18 cellular contexts compared by ENCODE assay signal in genomic region chr10:132237396-132237795, GRCh38. TPM values are rescaled to one million over a fixed set of nuclear protein-coding genes. Genes with fewer than 3 reads are reported as not detected.
DNase-seq lines count a peak whose midpoint lies in the region; ATAC-seq and TF ChIP-seq lines count a peak whose summit lies in the region.
"Had no signal": no experiment of that assay in that cellular context is flagged by ENCODE, and none has a peak within 500 bp of the region (broad histone marks: within the 10 kb centered on the region; RNA-seq: fewer than 3 reads in every experiment).

No MANE protein-coding gene starts in this region.

- H3K4me1 ChIP-seq in right cardiac atrium (ENCODE audit: control insufficient read depth, insufficient read depth, low read length) (no peaks in the 10 kb centered on the region), right atrium auricular region (no peaks in the 10 kb centered on the region), neural progenitor cell (peaks cover 16% of the 10 kb centered on the region), spleen (peaks cover 0 to 11% (median 7%) of the 10 kb centered on the region in 6 donors), mesenchymal stem cell (ENCODE audit: control insufficient read depth, insufficient read depth, low read depth, low read length) (peaks cover 3% of the 10 kb centered on the region)
- H3K4me1 ChIP-seq: Caco-2 had no signal

- no peak overlapping the region for H3K27ac ChIP-seq in right cardiac atrium (ENCODE audit: low read length)
- no peak overlapping the region for H3K27ac ChIP-seq in right atrium auricular region
- H3K27ac ChIP-seq in neural progenitor cell = no peak overlapping the region
- no peak overlapping the region for H3K27ac ChIP-seq in spleen
- H3K27ac ChIP-seq in mesenchymal stem cell (ENCODE audit: low read length, poor library complexity, severe bottlenecking) = no peak overlapping the region
- H3K27ac ChIP-seq: 22Rv1, GM23248 had no signal

- WGBS in right cardiac atrium = 90% methylated on average over 15 of the region's 15 CpGs
- WGBS in spleen, 5 donors = 89 to 94% (median 90%) methylated on average over 14 to 15 of the region's 15 CpGs
- 93% methylated on average over 15 of the region's 15 CpGs for WGBS in mesenchymal stem cell

- peaks cover 27% of the 10 kb centered on the region for H3K4me1 Mint-ChIP-seq in glutamatergic neuron (ENCODE audit: low read depth, unreplicated experiment)
- peaks cover 29% of the 10 kb centered on the region for H3K4me1 Mint-ChIP-seq in neural progenitor cell

- no peaks in the 10 kb centered on the region for H3K36me3 ChIP-seq in right atrium auricular region
- no peaks in the 10 kb centered on the region for H3K36me3 ChIP-seq in neural progenitor cell
- H3K36me3 ChIP-seq in spleen = no peaks in the 10 kb centered on the region
- peaks cover 3 to 8% of the 10 kb centered on the region in 2 experiments for H3K36me3 ChIP-seq in mesenchymal stem cell (ENCODE audit: control insufficient read depth in 1 of 2, insufficient read depth in 2 of 2, low read depth in 1 of 2, low read length in 2 of 2)

- H3K27me3 Mint-ChIP-seq in glutamatergic neuron (ENCODE audit: unreplicated experiment) (peaks cover 16% of the 10 kb centered on the region), neural progenitor cell (ENCODE audit: insufficient read depth, low read depth) (peaks cover 2% of the 10 kb centered on the region)
- H3K27me3 Mint-ChIP-seq: B cell had no signal

- H3K27me3 ChIP-seq in right cardiac atrium (ENCODE audit: control insufficient read depth, insufficient read depth) (no peaks in the 10 kb centered on the region), right atrium auricular region (no peaks in the 10 kb centered on the region), neural progenitor cell (no peaks in the 10 kb centered on the region), spleen (replicated peaks in 1 of 7) (no peaks in the 10 kb centered on the region), mesenchymal stem cell (ENCODE audit: control insufficient read depth in 1 of 2, insufficient read depth in 1 of 2, low read length in 2 of 2) (peaks cover 0 to 7% of the 10 kb centered on the region in 2 experiments)

- H3K4me3 Mint-ChIP-seq in glutamatergic neuron (ENCODE audit: unreplicated experiment) (peak overlapping the region; percentile 52), neural progenitor cell (no peak overlapping the region)
- H3K4me3 Mint-ChIP-seq: B cell; CD8-positive, alpha-beta T cell; H9 had no signal

- H3K4ac ChIP-seq in mesenchymal stem cell (ENCODE audit: low read depth in 1 of 2, low read length in 2 of 2) = no peak overlapping the region

- H3K9me3 ChIP-seq in right cardiac atrium (ENCODE audit: control insufficient read depth, low read length) = no peaks in the 10 kb centered on the region
- no peaks in the 10 kb centered on the region for H3K9me3 ChIP-seq in right atrium auricular region
- H3K9me3 ChIP-seq in neural progenitor cell (ENCODE audit: low read depth) = no peaks in the 10 kb centered on the region
- H3K9me3 ChIP-seq in spleen = no peaks in the 10 kb centered on the region
- H3K9me3 ChIP-seq in mesenchymal stem cell (ENCODE audit: control insufficient read depth, low read length) = no peaks in the 10 kb centered on the region
- H3K9me3 ChIP-seq: Caco-2 had no signal

- H3K18ac ChIP-seq in mesenchymal stem cell (ENCODE audit: low read depth in 1 of 2, low read length in 2 of 2) = no peak overlapping the region

- TF ChIP-seq CTCF in right atrium auricular region (IDR thresholded peaks at IDR 0.05) = no peak
- no peak for TF ChIP-seq CTCF in glutamatergic neuron (IDR thresholded peaks at IDR 0.05; ENCODE audit: partially characterized antibody, unreplicated experiment)
- TF ChIP-seq CTCF in neural progenitor cell (IDR thresholded peaks at IDR 0.05) = no peak
- TF ChIP-seq CTCF in spleen (IDR thresholded peaks at IDR 0.05 in 8 of 11, conservative IDR thresholded peaks at IDR 0.05 in 3 of 11) = no peak

- peak in 2 of 3 donors; percentile 32 to 55 for DNase-seq in right cardiac atrium
- DNase-seq in right atrium auricular region (ENCODE audit: low spot score) = no peak
- DNase-seq in glutamatergic neuron = no peak
- no peak for DNase-seq in neural progenitor cell (ENCODE audit: low spot score)
- DNase-seq in spleen = peak; percentile 69
- DNase-seq in mesenchymal stem cell = no peak
- DNase-seq in NCI-H82 treated with DMSO at 0.1 percent for 48 hours (lab: John Stamatoyannopoulos, UW; ENCODE audit: unreplicated experiment) = no peak
- DNase-seq: Caco-2; CD8-positive, alpha-beta T cell; DMS153; DND-41; GM23248; H9 had no signal

- no peaks in the 10 kb centered on the region for H3K79me1 ChIP-seq in mesenchymal stem cell (replicated peaks; ENCODE audit: low read length, poor library complexity, severe bottlenecking)

- H2AK5ac ChIP-seq in mesenchymal stem cell (ENCODE audit: low read length, severe bottlenecking) = no peak overlapping the region

- no peak overlapping the region for H2BK12ac ChIP-seq in mesenchymal stem cell (ENCODE audit: low read length in 2 of 2)

- peak overlapping the region; percentile 51 for H3K4me2 ChIP-seq in neural progenitor cell
- H3K4me2 ChIP-seq in mesenchymal stem cell (ENCODE audit: low read length, poor library complexity, severe bottlenecking) = no peak overlapping the region

- peak overlapping the region; percentile 38 for H3K27ac Mint-ChIP-seq in glutamatergic neuron (ENCODE audit: unreplicated experiment)
- H3K27ac Mint-ChIP-seq in neural progenitor cell = no peak overlapping the region
- H3K27ac Mint-ChIP-seq: B cell; CD8-positive, alpha-beta T cell had no signal

- no peak for ATAC-seq in right cardiac atrium
- ATAC-seq in GM21825 (IDR thresholded peaks at IDR 0.05; ENCODE audit: unreplicated experiment) = no peak
- ATAC-seq: CD8-positive, alpha-beta T cell; GM12878; HCT116 had no signal

- H2BK15ac ChIP-seq in mesenchymal stem cell (ENCODE audit: low read depth, poor library complexity, severe bottlenecking) = no peak overlapping the region

- H3K23ac ChIP-seq in mesenchymal stem cell (ENCODE audit: low read length in 2 of 2) = no peak overlapping the region

- H3K14ac ChIP-seq in mesenchymal stem cell (ENCODE audit: low read length in 2 of 2) = no peak overlapping the region

- peaks cover 3% of the 10 kb centered on the region for H3F3A ChIP-seq in neural progenitor cell (ENCODE audit: low read depth)

- intact Hi-C loops in right cardiac atrium (cut with DNase I) (no loop called here), spleen (cut with DNase I; ENCODE audit: low total_unique reads) (no loop called here)

- H2AFZ ChIP-seq in neural progenitor cell (replicated peaks) = no peak overlapping the region
- H2AFZ ChIP-seq in mesenchymal stem cell (ENCODE audit: low read depth, low read length) = no peak overlapping the region
- H2AFZ ChIP-seq: GM23248 had no signal

- H4K20me1 ChIP-seq in neural progenitor cell (ENCODE audit: low read depth) = peaks cover 8% of the 10 kb centered on the region

- peaks cover 15% of the 10 kb centered on the region for H3K9me3 Mint-ChIP-seq in glutamatergic neuron (ENCODE audit: unreplicated experiment)
- no peaks in the 10 kb centered on the region for H3K9me3 Mint-ChIP-seq in neural progenitor cell
- H3K9me3 Mint-ChIP-seq: CD8-positive, alpha-beta T cell; H9 had no signal

- H3K79me2 ChIP-seq in neural progenitor cell (ENCODE audit: low read depth) = no peaks in the 10 kb centered on the region

- no peak overlapping the region for H4K8ac ChIP-seq in mesenchymal stem cell (ENCODE audit: low read length)

- no peak overlapping the region for H2BK5ac ChIP-seq in mesenchymal stem cell (ENCODE audit: low read depth, low read length, poor library complexity, severe bottlenecking)

- no peaks in the 10 kb centered on the region for H3K36me3 Mint-ChIP-seq in glutamatergic neuron (ENCODE audit: unreplicated experiment)
- no peaks in the 10 kb centered on the region for H3K36me3 Mint-ChIP-seq in neural progenitor cell
- H3K36me3 Mint-ChIP-seq: CD8-positive, alpha-beta T cell had no signal

- no peak overlapping the region for H4K91ac ChIP-seq in mesenchymal stem cell (ENCODE audit: low read length)

- H3K4me3 ChIP-seq in right cardiac atrium (ENCODE audit: low read length) = no peak overlapping the region
- H3K4me3 ChIP-seq in right atrium auricular region = no peak overlapping the region
- H3K4me3 ChIP-seq in neural progenitor cell = no peak overlapping the region
- no peak overlapping the region for H3K4me3 ChIP-seq in spleen
- no peak overlapping the region for H3K4me3 ChIP-seq in mesenchymal stem cell (ENCODE audit: insufficient read depth in 1 of 2, low read depth in 1 of 2, low read length in 2 of 2)
- H3K4me3 ChIP-seq: GM12878, GM23248 had no signal

- no peak for TF ChIP-seq POLR2A in spleen (IDR thresholded peaks at IDR 0.05)

- H2BK120ac ChIP-seq in mesenchymal stem cell (ENCODE audit: low read depth, low read length) = no peak overlapping the region

- H3K9ac ChIP-seq in neural progenitor cell = no peak overlapping the region
- H3K9ac ChIP-seq in mesenchymal stem cell (ENCODE audit: low read length) = no peak overlapping the region
- H3K9ac ChIP-seq: GM23248 had no signal

RNA-seq across cellular contexts. Expression of gene DPYSL4, which starts 50.6 kb away (rescaled TPM):
- 10 to 100 TPM in 1 of 4 donors, 1 to 10 TPM in 3; 1.9 to 13.8 (median 5.6) TPM for total RNA-seq in right cardiac atrium
- polyA plus RNA-seq in right cardiac atrium = 11.0 TPM
- total RNA-seq in right atrium auricular region = 1 to 10 TPM; 3.4 to 4.1 TPM
- 402 TPM for total RNA-seq in glutamatergic neuron (ENCODE audit: unreplicated experiment)
- total RNA-seq in neural progenitor cell (ENCODE audit: low replicate concordance) = 17.7 and 28.1 TPM in 2 replicates
- total RNA-seq in spleen = 1 to 10 TPM in 4 of 7 donors, under 1 TPM in 2, not detected in 1; 0.85 to 6.0 (median 1.6) TPM
- polyA plus RNA-seq in spleen = 1 to 10 TPM in 1 of 3 donors, under 1 TPM in 2; 0.55 to 1.0 (median 0.96) TPM
- polyA plus RNA-seq in mesenchymal stem cell (2013, experiment 1 of 2) = 3.9 TPM
- polyA plus RNA-seq in mesenchymal stem cell (2013, experiment 2 of 2) = 3.5 TPM
- total RNA-seq: Caco-2 had no signal

Comparison
In these comparisons a context has a peak if more than half of its experiments do, and no peak if none do; other contexts are left out.
1. DNase-seq: peak in right cardiac atrium (2 of 3) and spleen (single experiment); none in right atrium auricular region (single experiment), glutamatergic neuron (single experiment), neural progenitor cell (single experiment), mesenchymal stem cell (single experiment) and NCI-H82 treated with DMSO at 0.1 percent for 48 hours (single experiment).
2. RNA of gene DPYSL4, which starts 50.6 kb away (total RNA-seq): 402 TPM in glutamatergic neuron (single experiment); 17.7 to 28.1 TPM in neural progenitor cell, 1.9 to 13.8 TPM in right cardiac atrium, 3.4 to 4.1 TPM in right atrium auricular region and 0.85 to 6.0 TPM in spleen; every median in the first group is over 10 times any median in the second.